In the genomic region with DNA sequence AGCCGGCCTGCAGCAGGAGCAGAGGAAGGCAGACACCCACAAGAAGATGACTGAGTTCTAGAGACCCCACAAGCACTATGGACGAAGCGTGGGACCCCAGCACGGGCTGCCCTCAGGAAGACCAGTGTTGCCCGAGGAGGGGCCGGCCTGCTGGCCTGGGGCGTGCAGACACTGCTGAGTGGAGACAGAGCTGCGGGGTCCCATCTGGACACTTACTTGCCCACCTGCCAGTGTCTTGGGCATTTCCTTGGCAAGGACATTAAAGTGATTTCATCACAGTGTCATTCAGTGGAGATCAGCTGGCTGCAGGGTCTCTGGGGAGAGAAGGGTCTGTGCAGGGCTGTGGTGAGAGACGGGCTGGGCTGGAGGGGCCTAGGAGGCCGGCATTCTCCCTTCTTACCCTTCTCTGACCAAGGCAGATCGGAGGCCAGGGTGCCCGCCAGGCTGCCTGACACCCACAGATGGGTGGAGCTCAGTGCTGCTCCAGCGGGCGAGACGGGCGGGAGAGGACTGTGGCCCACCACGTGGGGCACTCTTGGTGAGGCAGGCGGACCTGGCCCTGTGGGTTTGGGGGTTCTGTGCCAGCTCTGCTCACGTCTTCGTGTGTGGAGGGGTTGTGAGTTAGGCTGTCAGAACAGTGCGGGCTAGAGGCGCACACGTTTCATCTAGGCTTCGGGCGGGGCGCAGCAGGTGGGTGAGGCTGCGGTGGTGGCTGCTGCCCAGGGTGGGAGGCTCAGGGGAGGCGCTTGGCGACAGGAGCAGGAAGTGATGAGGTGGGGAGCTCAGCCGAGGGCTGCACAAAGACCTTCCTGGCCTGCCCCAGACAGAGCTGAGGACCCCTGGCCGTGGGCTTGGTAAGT, we compare ENCODE assay signal across 8 cellular contexts. TPM values are rescaled to one million over a fixed set of nuclear protein-coding genes. Genes with fewer than 3 reads are reported as not detected.
DNase-seq lines count a peak whose midpoint lies in the region; ATAC-seq and TF ChIP-seq lines count a peak whose summit lies in the region.

A gene with protein sequence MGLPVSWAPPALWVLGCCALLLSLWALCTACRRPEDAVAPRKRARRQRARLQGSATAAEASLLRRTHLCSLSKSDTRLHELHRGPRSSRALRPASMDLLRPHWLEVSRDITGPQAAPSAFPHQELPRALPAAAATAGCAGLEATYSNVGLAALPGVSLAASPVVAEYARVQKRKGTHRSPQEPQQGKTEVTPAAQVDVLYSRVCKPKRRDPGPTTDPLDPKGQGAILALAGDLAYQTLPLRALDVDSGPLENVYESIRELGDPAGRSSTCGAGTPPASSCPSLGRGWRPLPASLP (plus strand): TSS at position 806 of the 860 bp plus-strand sequence. CDS start 886 bp downstream, outside the sequence.

- H3K27ac ChIP-seq in cardiac muscle cell: no peak within 1 kb of the TSS

- DNase-seq in cardiac muscle cell (ENCODE audit: low read depth in 1 of 2, low spot score in 1 of 2) (no peak), left cardiac atrium (no peak), left ventricle myocardium superior (peak; percentile 45), mesenteric fat pad (ENCODE audit: low spot score) (no peak), HuH-7 (ENCODE audit: low spot score) (no peak), NCI-H1417 treated with DMSO at 0.1 percent for 48 hours (lab: John Stamatoyannopoulos, UW) (no peak)
- peak; percentile 75 for DNase-seq in activated CD8-positive, alpha-beta memory T cell treated with anti-CD3 and anti-CD28 coated beads, Interleukin-2, amount 50 U/mL, for 4 hours
- peak; percentile 73 for DNase-seq in stimulated activated CD8-positive, alpha-beta memory T cell treated with anti-CD3 and anti-CD28 coated beads, Interleukin-4, amount 100 ng/mL, for 48 hours

- H3K4me1 ChIP-seq in cardiac muscle cell (ENCODE audit: low read depth): peaks cover 12% of the 10 kb centered on the region

- no peaks in the 10 kb centered on the region for H3K9me3 ChIP-seq in cardiac muscle cell (ENCODE audit: low read depth)

- peaks cover 8% of the 10 kb centered on the region for H3K36me3 ChIP-seq in cardiac muscle cell

- no peaks in the 10 kb centered on the region for H3K27me3 ChIP-seq in cardiac muscle cell

- intact Hi-C loops in left cardiac atrium (cut with DNase I): no loop called here
- intact Hi-C loops in left ventricle myocardium superior (cut with micrococcal nuclease): no loop called here

- H3K4me3 ChIP-seq in cardiac muscle cell: no peak within 1 kb of the TSS

- ATAC-seq in left cardiac atrium (no peak), left ventricle myocardium superior (no peak)

- TF ChIP-seq CTCF in cardiac muscle cell (IDR thresholded peaks at IDR 0.05; ENCODE audit: low read depth, low read length): no peak

RNA-seq across cellular contexts. Expression of the gene that starts here (rescaled TPM):
- total RNA-seq in cardiac muscle cell (10.1 and 19.2 TPM in 2 replicates), left cardiac atrium (1 to 10 TPM; 3.6 to 3.7 TPM), left ventricle myocardium superior (2.7 TPM), mesenteric fat pad (6.5 TPM)
- polyA plus RNA-seq in cardiac muscle cell: 7.0 and 17.4 TPM in 2 replicates

Comparison
In these comparisons a context has a peak if more than half of its experiments do, and no peak if none do; other contexts are left out.
1. DNase-seq: peak in activated CD8-positive, alpha-beta memory T cell treated with anti-CD3 and anti-CD28 coated beads, Interleukin-2, amount 50 U/mL, for 4 hours (single experiment), left ventricle myocardium superior (single experiment) and stimulated activated CD8-positive, alpha-beta memory T cell treated with anti-CD3 and anti-CD28 coated beads, Interleukin-4, amount 100 ng/mL, for 48 hours (single experiment); none in cardiac muscle cell (0 of 2), left cardiac atrium (single experiment), mesenteric fat pad (single experiment), HuH-7 (single experiment) and NCI-H1417 treated with DMSO at 0.1 percent for 48 hours (single experiment).